8 cellular contexts compared by ENCODE assay signal in the genomic region with DNA sequence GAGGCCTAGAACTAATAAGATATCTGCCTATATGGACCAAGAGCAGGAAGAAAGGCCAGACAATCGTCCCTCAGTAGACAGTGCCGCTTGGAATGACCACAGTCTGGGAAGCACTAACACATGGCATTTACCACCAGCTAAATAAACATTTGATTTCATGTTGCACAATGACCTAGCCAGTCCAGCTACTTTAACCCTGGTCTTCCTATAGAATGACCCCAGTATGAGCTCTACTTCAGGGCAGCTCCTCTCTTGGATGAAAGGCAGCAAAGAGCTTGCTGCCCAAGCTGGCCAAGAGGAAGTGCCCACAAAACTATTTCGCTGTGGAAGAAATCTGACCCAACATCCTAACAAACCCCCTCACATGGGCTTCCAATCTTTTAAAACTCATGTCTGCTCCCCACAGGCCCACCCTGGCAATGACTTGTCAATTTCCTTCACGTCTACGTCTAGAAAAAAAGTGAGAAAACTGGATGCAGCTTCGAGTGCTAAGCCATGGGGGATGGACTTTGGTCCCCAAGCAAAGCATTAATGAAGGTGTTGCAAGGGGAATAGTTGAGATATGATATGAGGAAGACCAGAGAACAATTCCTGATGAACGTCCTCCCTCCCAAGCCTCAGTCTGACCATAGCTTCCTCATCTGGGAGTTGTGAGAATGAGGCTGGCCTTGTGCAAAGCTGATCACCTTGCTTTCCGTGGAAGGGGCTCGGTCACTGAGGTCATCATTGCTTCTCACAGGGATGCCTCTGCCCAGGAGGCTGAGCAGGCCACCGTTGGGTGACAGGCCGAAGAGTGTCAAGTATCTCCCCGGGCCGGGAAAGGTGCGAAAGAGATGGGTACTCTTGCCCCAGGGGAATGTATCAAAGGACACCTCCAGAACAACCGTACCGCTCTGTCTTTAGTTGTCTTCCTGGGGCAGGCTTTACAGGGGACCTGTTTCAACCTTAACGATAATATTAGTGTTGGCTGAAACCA. TPM values are rescaled to one million over a fixed set of nuclear protein-coding genes. Genes with fewer than 3 reads are reported as not detected.
DNase-seq lines count a peak whose midpoint lies in the region; ATAC-seq and TF ChIP-seq lines count a peak whose summit lies in the region.

No MANE protein-coding gene starts in this region.

- intact Hi-C loops in activated B cell treated with CpG ODN at 0.5 μM for 24 hours (cut with micrococcal nuclease), result loop anchor here (1.0 to 2.0 kb wide), 3 partner anchors 21 to 181 kb away; a partner anchor contains a TSS

- peaks cover 3% of the 10 kb centered on the region for H3K36me3 Mint-ChIP-seq in activated B cell treated with CpG ODN at 0.5 μM for 24 hours (ENCODE audit: low read depth)

- DNase-seq in BE2C (no peak), H7 (no peak), activated B cell treated with CpG ODN at 0.5 μM for 24 hours (no peak), cardiac muscle cell (ENCODE audit: low read depth in 1 of 2, low spot score in 1 of 2) (peak in 1 of 2 donors; percentile 21), skeletal muscle cell (ENCODE audit: low read depth) (no peak), SK-N-DZ (ENCODE audit: low spot score) (no peak), AG08396 (ENCODE audit: low spot score) (no peak), NCI-H524 (lab: John Stamatoyannopoulos, UW) (no peak)

- H3K27me3 Mint-ChIP-seq in activated B cell treated with CpG ODN at 0.5 μM for 24 hours, result no peaks in the 10 kb centered on the region

- H3K9me3 ChIP-seq in BE2C, result no peaks in the 10 kb centered on the region
- H3K9me3 ChIP-seq in cardiac muscle cell (ENCODE audit: low read depth), result no peaks in the 10 kb centered on the region

- peak overlapping the region; percentile 83 for H3K27ac Mint-ChIP-seq in activated B cell treated with CpG ODN at 0.5 μM for 24 hours

- H3K9me3 Mint-ChIP-seq in activated B cell treated with CpG ODN at 0.5 μM for 24 hours, result no peaks in the 10 kb centered on the region

- H3K36me3 ChIP-seq in BE2C, result no peaks in the 10 kb centered on the region
- H3K36me3 ChIP-seq in H7 (replicated peaks; ENCODE audit: control insufficient read depth, insufficient read depth, low read length), result no peaks in the 10 kb centered on the region
- no peaks in the 10 kb centered on the region for H3K36me3 ChIP-seq in cardiac muscle cell

- H3K4me1 ChIP-seq in BE2C (no peaks in the 10 kb centered on the region), cardiac muscle cell (ENCODE audit: low read depth) (peaks cover 12% of the 10 kb centered on the region)

- peak overlapping the region; percentile 24 for H3K27ac ChIP-seq in cardiac muscle cell

- POLR2A ChIA-PET in activated B cell treated with CpG ODN at 0.5 μM for 24 hours (lab: Charles Lee), result interaction anchor here (0.6 to 3.7 kb wide), 6 partner anchors 21 to 190 kb away, joined by 3 to 36 read pairs (median 6); a partner anchor contains a TSS

- H3K27me3 ChIP-seq in BE2C (no peaks in the 10 kb centered on the region), H7 (ENCODE audit: control insufficient read depth, insufficient read depth, low read length) (no peaks in the 10 kb centered on the region), cardiac muscle cell (no peaks in the 10 kb centered on the region)

- H3K4me3 ChIP-seq in BE2C (ENCODE audit: low read depth, low read length) (peak overlapping the region; percentile 66), H7 (ENCODE audit: insufficient read depth, low read depth, low read length) (peak overlapping the region; percentile 86), cardiac muscle cell (peak overlapping the region; percentile 49), skeletal muscle cell (ENCODE audit: low read depth, low read length) (peak overlapping the region; percentile 66)

- peak overlapping the region; percentile 92 for H3K4me3 Mint-ChIP-seq in activated B cell treated with CpG ODN at 0.5 μM for 24 hours

- ATAC-seq in activated B cell treated with CpG ODN at 0.5 μM for 24 hours (ENCODE audit: low read depth), result no peak

- TF ChIP-seq CTCF in BE2C (IDR thresholded peaks at IDR 0.05; ENCODE audit: low read depth, low read length) (no peak), activated B cell treated with CpG ODN at 0.5 μM for 24 hours (IDR thresholded peaks at IDR 0.05) (no peak), cardiac muscle cell (IDR thresholded peaks at IDR 0.05; ENCODE audit: low read depth, low read length) (no peak)

- H3K4me1 Mint-ChIP-seq in activated B cell treated with CpG ODN at 0.5 μM for 24 hours, result peaks cover 30% of the 10 kb centered on the region

- CTCF ChIA-PET in activated B cell treated with CpG ODN at 0.5 μM for 24 hours (lab: Charles Lee), result interaction anchor here (0.6 kb wide), 1 partner anchor 21 kb away, joined by 5 read pairs; a partner anchor contains a TSS

RNA-seq across cellular contexts. Expression of a gene that starts 1.0 kb away (rescaled TPM):
- 17.8 TPM for polyA plus RNA-seq in BE2C (2012; ENCODE audit: insufficient read depth, insufficient read length, low read depth)
- 14.6 and 18.4 TPM in 2 replicates for total RNA-seq in H7 (2014; rRNA removed; shearing (Covaris generic))
- 9.9 and 11.0 TPM in 2 replicates for total RNA-seq in activated B cell treated with CpG ODN at 0.5 μM for 24 hours
- total RNA-seq in cardiac muscle cell, result 20.9 and 25.1 TPM in 2 replicates
- polyA plus RNA-seq in cardiac muscle cell, result 24.0 and 28.2 TPM in 2 replicates
- polyA plus RNA-seq in SK-N-DZ (2014; cell fraction: cytosol; rRNA removed), result 20.2 and 39.0 TPM in 2 replicates
- polyA plus RNA-seq in SK-N-DZ (2014; cell fraction: nucleus; rRNA removed), result 22.8 and 27.0 TPM in 2 replicates

RNA-seq across cellular contexts. Expression of a gene that starts 21.0 kb away (rescaled TPM):
- 75.8 TPM for polyA plus RNA-seq in BE2C (2012; ENCODE audit: insufficient read depth, insufficient read length, low read depth)
- total RNA-seq in H7 (2014; rRNA removed; shearing (Covaris generic)), result 120 and 125 TPM in 2 replicates
- total RNA-seq in activated B cell treated with CpG ODN at 0.5 μM for 24 hours (96.6 and 112 TPM in 2 replicates), cardiac muscle cell (89.3 and 116 TPM in 2 replicates)
- 78.1 and 78.6 TPM in 2 replicates for polyA plus RNA-seq in cardiac muscle cell
- 61.1 and 82.5 TPM in 2 replicates for polyA plus RNA-seq in SK-N-DZ (2014; cell fraction: cytosol; rRNA removed)
- 47.5 and 53.4 TPM in 2 replicates for polyA plus RNA-seq in SK-N-DZ (2014; cell fraction: nucleus; rRNA removed)

RNA-seq across cellular contexts. Expression of a gene that starts 50.0 kb away (rescaled TPM):
- 11.5 TPM for polyA plus RNA-seq in BE2C (2012; ENCODE audit: insufficient read depth, insufficient read length, low read depth)
- 29.3 and 40.8 TPM in 2 replicates for total RNA-seq in H7 (2014; rRNA removed; shearing (Covaris generic))
- total RNA-seq in activated B cell treated with CpG ODN at 0.5 μM for 24 hours (27.4 and 28.0 TPM in 2 replicates), cardiac muscle cell (99.0 and 172 TPM in 2 replicates)
- polyA plus RNA-seq in cardiac muscle cell, result 15.7 and 21.9 TPM in 2 replicates
- 18.5 and 19.6 TPM in 2 replicates for polyA plus RNA-seq in SK-N-DZ (2014; cell fraction: cytosol; rRNA removed)
- polyA plus RNA-seq in SK-N-DZ (2014; cell fraction: nucleus; rRNA removed), result 7.1 and 7.4 TPM in 2 replicates
